Comparison of ENCODE assay signal across 1 cellular context in genomic region chr18:2687390-2688001, GRCh38.
TF ChIP-seq lines count a peak whose summit lies in the region.

No MANE protein-coding gene starts in this region.

TF ChIP-seq in GM12878, 131 proteins besides CTCF, POLR2A, EP300 and RAD21 (continued from another document):
- TF ChIP-seq ZBTB40 (IDR thresholded peaks at IDR 0.05; ENCODE audit: borderline replicate concordance) (no peak), RAD51 (IDR thresholded peaks at IDR 0.05) (no peak), SP1 (IDR thresholded peaks at IDR 0.05; ENCODE audit: low read depth, low read length) (no peak), ATF2 (IDR thresholded peaks at IDR 0.05; ENCODE audit: low read length) (no peak)
